17 cellular contexts compared by ENCODE assay signal in the genomic region with DNA sequence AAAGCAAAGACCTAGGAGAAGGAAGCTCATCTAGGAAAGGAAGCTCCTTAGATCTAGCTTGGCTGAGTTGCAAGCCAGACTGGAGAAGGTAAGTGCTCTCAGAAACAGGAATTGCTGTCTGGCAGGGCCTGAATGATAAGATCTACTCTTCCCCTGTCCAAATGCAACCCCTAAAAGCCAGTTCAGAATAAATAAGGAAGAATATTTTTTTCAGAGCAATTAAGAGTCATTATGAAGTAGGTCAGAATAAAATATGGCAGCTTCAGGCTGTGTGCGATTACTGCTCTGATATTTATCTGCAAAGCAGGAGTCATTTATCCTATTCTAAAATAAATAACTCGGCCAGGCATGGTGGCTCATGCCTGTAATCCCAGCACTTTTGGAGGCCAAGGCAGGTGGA.
"Had no signal": no experiment of that assay in that cellular context is flagged by ENCODE, and none has a peak within 500 bp of the region (broad histone marks: within the 10 kb centered on the region; RNA-seq: fewer than 3 reads in every experiment).

No MANE protein-coding gene starts in this region.

- H3K4me3 ChIP-seq: body of pancreas, dorsolateral prefrontal cortex, smooth muscle cell, suprapubic skin, transverse colon, vagina had no signal

- H3K36me3 ChIP-seq: suprapubic skin, transverse colon, vagina had no signal

- DNase-seq: activated CD4-positive, alpha-beta T cell treated with anti-CD3 and anti-CD28 coated beads, Interleukin-2, amount 10 ng/mL, durations not matched to agents 7 days and 5 days; activated CD8-positive, alpha-beta T cell treated with anti-CD3 and anti-CD28 coated beads, Interleukin-2, amount 10 ng/mL, durations not matched to agents 7 days and 5 days; activated naive CD4-positive, alpha-beta T cell treated with anti-CD3 and anti-CD28 coated beads for 36 hours; activated T-cell treated with anti-CD3 and anti-CD28 coated beads, Interleukin-2, amount 50 U/mL, for 24 hours; body of pancreas; dorsolateral prefrontal cortex; erythroblast; head of caudate nucleus; immature natural killer cell; stimulated activated CD4-positive, alpha-beta T cell treated with anti-CD3 and anti-CD28 coated beads, Interleukin-4, amount 100 ng/mL, for 1 hour; stimulated activated naive CD8-positive, alpha-beta T cell treated with anti-CD3 and anti-CD28 coated beads, Interleukin-15, amount 100 ng/mL, for 72 hours; transverse colon had no signal

- H3K27me3 ChIP-seq: body of pancreas, dorsolateral prefrontal cortex, suprapubic skin, transverse colon, vagina had no signal

- H3K4me1 ChIP-seq: body of pancreas, vagina had no signal

- H3K27ac ChIP-seq: body of pancreas, dorsolateral prefrontal cortex, suprapubic skin, transverse colon, vagina had no signal

- H3K9me3 ChIP-seq: body of pancreas, suprapubic skin, transverse colon, vagina had no signal

- ATAC-seq: activated CD4-positive, CD25-positive, alpha-beta regulatory T cell treated with anti-CD3 and anti-CD28 coated beads, Interleukin-2, amount 50 U/mL, for 24 hours; activated CD8-positive, alpha-beta T cell treated with anti-CD3 and anti-CD28 coated beads, Interleukin-2, amount 10 ng/mL, durations not matched to agents 7 days and 5 days; body of pancreas; sciatic nerve; stimulated activated naive CD8-positive, alpha-beta T cell treated with anti-CD3 and anti-CD28 coated beads, Interleukin-15, amount 100 ng/mL, for 72 hours had no signal
